In genomic region chr12:122406701-122407154, GRCh38 we compare ENCODE assay signal across 15 cellular contexts. TPM values are rescaled to one million over a fixed set of nuclear protein-coding genes. Genes with fewer than 3 reads are reported as not detected.
DNase-seq lines count a peak whose midpoint lies in the region; ATAC-seq lines count a peak whose summit lies in the region.
"Had no signal": no experiment of that assay in that cellular context is flagged by ENCODE, and none has a peak within 500 bp of the region (broad histone marks: within the 10 kb centered on the region; RNA-seq: fewer than 3 reads in every experiment).

No MANE protein-coding gene starts in this region.

- peaks cover 42% of the 10 kb centered on the region for H3K4me1 Mint-ChIP-seq in activated CD4-positive, alpha-beta T cell treated with anti-CD3 and anti-CD28 coated beads for 36 hours
- peaks cover 21% of the 10 kb centered on the region for H3K4me1 Mint-ChIP-seq in activated T-helper 17 cell treated with anti-CD3 and anti-CD28 coated beads, Interleukin-2, amount 50 U/mL, for 72 hours

- CTCF ChIA-PET in activated CD4-positive, alpha-beta T cell treated with anti-CD3 and anti-CD28 coated beads for 36 hours (lab: Charles Lee), result interaction anchor here (0.6 to 2.0 kb wide), 4 partner anchors 12 to 1138 kb away, joined by 3 to 6 read pairs (median 4); no protein-coding TSS in a partner anchor

- peaks cover 11% of the 10 kb centered on the region for H3K36me3 Mint-ChIP-seq in activated CD4-positive, alpha-beta T cell treated with anti-CD3 and anti-CD28 coated beads for 36 hours (ENCODE audit: low read depth)
- H3K36me3 Mint-ChIP-seq in activated T-helper 17 cell treated with anti-CD3 and anti-CD28 coated beads, Interleukin-2, amount 50 U/mL, for 72 hours (ENCODE audit: low read depth), result peaks cover 22% of the 10 kb centered on the region

- intact Hi-C loops in activated CD4-positive, alpha-beta T cell treated with anti-CD3 and anti-CD28 coated beads for 36 hours (cut with DNase I, micrococcal nuclease), result no loop called here

- no peak for DNase-seq in activated CD4-positive, alpha-beta T cell treated with anti-CD3 and anti-CD28 coated beads for 36 hours
- DNase-seq in activated CD4-positive, alpha-beta T cell treated with anti-CD3 and anti-CD28 coated beads, Interleukin-2, amount 50 U/mL, for 48 hours, result no peak
- DNase-seq in SK-MEL-5 (ENCODE audit: low read depth, low spot score) (peak; percentile 60), fibroblast of the conjunctiva (ENCODE audit: low read depth) (peak; percentile 87), foreskin melanocyte (no peak)
- DNase-seq: activated CD4-positive, alpha-beta T cell treated with anti-CD3 and anti-CD28 coated beads for 48 hours; colonic mucosa; islet precursor cell; NCI-H748 treated with DMSO at 0.1 percent for 48 hours; stimulated activated naive B cell treated with anti-CD40 and anti-IgM and Interleukin-4, amounts not matched to agents 10 μg/mL and 1 μg/mL and 100 μg/mL, for 72 hours had no signal

- H3K9ac ChIP-seq in stomach smooth muscle (ENCODE audit: low read length in 2 of 2), result no peak overlapping the region

- H3K27me3 Mint-ChIP-seq in activated CD4-positive, alpha-beta T cell treated with anti-CD3 and anti-CD28 coated beads for 36 hours, result no peaks in the 10 kb centered on the region
- no peaks in the 10 kb centered on the region for H3K27me3 Mint-ChIP-seq in activated T-helper 17 cell treated with anti-CD3 and anti-CD28 coated beads, Interleukin-2, amount 50 U/mL, for 72 hours
- H3K27me3 Mint-ChIP-seq: stimulated activated naive B cell treated with anti-CD40 and anti-IgM and Interleukin-4, amounts not matched to agents 10 μg/mL and 1 μg/mL and 100 μg/mL, for 72 hours had no signal

- POLR2A ChIA-PET in activated CD4-positive, alpha-beta T cell treated with anti-CD3 and anti-CD28 coated beads for 36 hours (lab: Charles Lee), result no interaction called here

- peak overlapping the region; percentile 48 for H3K27ac Mint-ChIP-seq in activated CD4-positive, alpha-beta T cell treated with anti-CD3 and anti-CD28 coated beads for 36 hours
- no peak overlapping the region for H3K27ac Mint-ChIP-seq in activated T-helper 17 cell treated with anti-CD3 and anti-CD28 coated beads, Interleukin-2, amount 50 U/mL, for 72 hours
- H3K27ac Mint-ChIP-seq: stimulated activated naive B cell treated with anti-CD40 and anti-IgM and Interleukin-4, amounts not matched to agents 10 μg/mL and 1 μg/mL and 100 μg/mL, for 72 hours had no signal

- in situ Hi-C loops in SK-MEL-5 (cut with HindIII; ENCODE audit: low pct_unique_long_range_greater_than_20kb, low sequenced_read_pairs), result no loop called here

- H3K9me3 Mint-ChIP-seq in activated CD4-positive, alpha-beta T cell treated with anti-CD3 and anti-CD28 coated beads for 36 hours (ENCODE audit: low read depth), result no peaks in the 10 kb centered on the region
- no peaks in the 10 kb centered on the region for H3K9me3 Mint-ChIP-seq in activated T-helper 17 cell treated with anti-CD3 and anti-CD28 coated beads, Interleukin-2, amount 50 U/mL, for 72 hours
- H3K9me3 Mint-ChIP-seq: stimulated activated naive B cell treated with anti-CD40 and anti-IgM and Interleukin-4, amounts not matched to agents 10 μg/mL and 1 μg/mL and 100 μg/mL, for 72 hours had no signal

- ATAC-seq in activated CD4-positive, alpha-beta T cell treated with anti-CD3 and anti-CD28 coated beads for 36 hours, result no peak
- ATAC-seq in GM21528 (IDR thresholded peaks at IDR 0.05; ENCODE audit: low FRiP score, unreplicated experiment), result no peak
- no peak for ATAC-seq in activated T-helper 17 cell treated with anti-CD3 and anti-CD28 coated beads, Interleukin-2, amount 50 U/mL, for 72 hours (replicated peaks)
- ATAC-seq: sciatic nerve; stimulated activated naive B cell treated with anti-CD40 and anti-IgM and Interleukin-4, amounts not matched to agents 10 μg/mL and 1 μg/mL and 100 μg/mL, for 72 hours had no signal

- H3K36me3 ChIP-seq in stomach smooth muscle (ENCODE audit: control insufficient read depth in 2 of 2, insufficient read depth in 2 of 2, low read length in 2 of 2), result peaks cover 0 to 2% of the 10 kb centered on the region in 2 donors
- H3K36me3 ChIP-seq: colonic mucosa had no signal

- H3K27ac ChIP-seq in stomach smooth muscle (ENCODE audit: low read length), result peak overlapping the region; percentile 32
- H3K27ac ChIP-seq: colonic mucosa had no signal

- H3K4me1 ChIP-seq in stomach smooth muscle (ENCODE audit: control insufficient read depth, insufficient read depth, low read length), result peaks cover 29% of the 10 kb centered on the region
- H3K4me1 ChIP-seq: colonic mucosa had no signal

- no peak overlapping the region for H3K4me3 Mint-ChIP-seq in activated CD4-positive, alpha-beta T cell treated with anti-CD3 and anti-CD28 coated beads for 36 hours
- no peak overlapping the region for H3K4me3 Mint-ChIP-seq in activated T-helper 17 cell treated with anti-CD3 and anti-CD28 coated beads, Interleukin-2, amount 50 U/mL, for 72 hours
- H3K4me3 Mint-ChIP-seq: stimulated activated naive B cell treated with anti-CD40 and anti-IgM and Interleukin-4, amounts not matched to agents 10 μg/mL and 1 μg/mL and 100 μg/mL, for 72 hours had no signal

- H3K4me3 ChIP-seq in stomach smooth muscle (ENCODE audit: low read length in 2 of 2), result no peak overlapping the region
- H3K4me3 ChIP-seq: colonic mucosa, HAP-1 had no signal

- H3K9me3 ChIP-seq in stomach smooth muscle (ENCODE audit: control insufficient read depth in 2 of 2, low read length in 2 of 2), result no peaks in the 10 kb centered on the region
- H3K9me3 ChIP-seq: colonic mucosa, HAP-1 had no signal

- no peaks in the 10 kb centered on the region for H3K27me3 ChIP-seq in stomach smooth muscle (ENCODE audit: control insufficient read depth in 1 of 2, insufficient read depth in 2 of 2, low read length in 2 of 2)
- H3K27me3 ChIP-seq: colonic mucosa had no signal

RNA-seq across cellular contexts. Expression of gene CLIP1, which starts 15.7 kb away (rescaled TPM):
- 10 to 100 TPM; 53.9 to 58.6 TPM for total RNA-seq in activated CD4-positive, alpha-beta T cell treated with anti-CD3 and anti-CD28 coated beads for 36 hours
- total RNA-seq in SK-MEL-5 (2014; rRNA removed; shearing (Covaris generic)), result 70.3 and 84.2 TPM in 2 replicates
- 62.9 and 88.6 TPM in 2 replicates for polyA plus RNA-seq in SK-MEL-5 (2015; cell fraction: cytosol; rRNA removed)
- 87.6 and 88.7 TPM in 2 replicates for polyA plus RNA-seq in SK-MEL-5 (2015; cell fraction: nucleus; rRNA removed)
- 10 to 100 TPM; 61.0 to 86.1 TPM for total RNA-seq in activated T-helper 17 cell treated with anti-CD3 and anti-CD28 coated beads, Interleukin-2, amount 50 U/mL, for 72 hours

Comparison
In these comparisons a context has a peak if more than half of its experiments do, and no peak if none do; other contexts are left out.
1. DNase-seq: peak in SK-MEL-5 (single experiment) and fibroblast of the conjunctiva (single experiment); none in activated CD4-positive, alpha-beta T cell treated with anti-CD3 and anti-CD28 coated beads for 36 hours (single experiment), activated CD4-positive, alpha-beta T cell treated with anti-CD3 and anti-CD28 coated beads, Interleukin-2, amount 50 U/mL, for 48 hours (0 of 2) and foreskin melanocyte (single experiment).